Comparison of ENCODE assay signal across 2 cellular contexts in the genomic region with DNA sequence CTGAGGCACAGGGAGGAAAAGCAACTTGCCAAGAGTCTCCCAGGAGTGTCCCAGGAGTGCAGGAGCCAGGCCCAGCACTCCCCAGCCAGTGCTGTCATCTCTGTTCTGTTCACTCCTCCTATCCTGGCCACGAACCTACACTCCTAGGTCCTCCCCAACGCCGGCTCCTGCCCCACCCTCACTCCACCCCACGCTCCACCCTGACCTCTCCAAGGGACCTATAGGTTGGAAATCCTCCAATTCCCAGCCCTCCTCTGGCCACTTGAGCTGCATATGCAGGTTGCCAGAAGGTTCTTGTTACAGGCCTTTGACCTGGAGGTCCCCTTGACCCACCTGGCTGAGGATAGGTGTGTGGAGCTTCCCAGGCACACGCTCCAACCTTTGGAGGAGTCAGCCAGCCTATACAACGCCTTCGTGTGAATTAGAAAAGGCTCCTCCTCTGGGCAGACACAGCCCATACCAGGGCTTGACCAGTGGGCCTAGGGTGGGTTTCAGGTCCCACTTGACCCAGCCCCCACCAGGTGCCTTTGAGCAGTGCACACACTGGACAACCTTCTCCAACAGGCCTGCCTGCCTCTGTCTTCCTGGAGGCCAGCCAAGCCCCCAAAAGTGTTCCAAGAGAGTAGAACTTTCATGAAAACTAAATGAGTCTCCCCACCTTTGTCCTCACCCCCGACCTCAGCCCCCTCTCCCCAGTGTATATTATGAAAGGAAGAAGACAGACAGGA.
TF ChIP-seq lines count a peak whose summit lies in the region.

No MANE protein-coding gene starts in this region.

TF ChIP-seq in HEK293, 187 proteins besides CTCF, POLR2A, EP300 and RAD21:
- TF ChIP-seq KLF1 (tag by site-specific recombination; IDR thresholded peaks at IDR 0.05) (peak; percentile 95), ZNF133 (tag by site-specific recombination; IDR thresholded peaks at IDR 0.05) (no peak)
- TF ChIP-seq, protein P1, sequence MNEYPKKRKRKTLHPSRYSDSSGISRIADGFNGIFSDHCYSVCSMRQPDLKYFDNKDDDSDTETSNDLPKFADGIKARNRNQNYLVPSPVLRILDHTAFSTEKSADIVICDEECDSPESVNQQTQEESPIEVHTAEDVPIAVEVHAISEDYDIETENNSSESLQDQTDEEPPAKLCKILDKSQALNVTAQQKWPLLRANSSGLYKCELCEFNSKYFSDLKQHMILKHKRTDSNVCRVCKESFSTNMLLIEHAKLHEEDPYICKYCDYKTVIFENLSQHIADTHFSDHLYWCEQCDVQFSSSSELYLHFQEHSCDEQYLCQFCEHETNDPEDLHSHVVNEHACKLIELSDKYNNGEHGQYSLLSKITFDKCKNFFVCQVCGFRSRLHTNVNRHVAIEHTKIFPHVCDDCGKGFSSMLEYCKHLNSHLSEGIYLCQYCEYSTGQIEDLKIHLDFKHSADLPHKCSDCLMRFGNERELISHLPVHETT (tag by site-specific recombination; IDR thresholded peaks at IDR 0.05), result no peak

TF ChIP-seq in GM12878, 131 proteins besides CTCF, POLR2A, EP300 and RAD21:
- no peak for TF ChIP-seq IRF4 (IDR thresholded peaks at IDR 0.05; ENCODE audit: low read depth, low read length)
- no peak for TF ChIP-seq ASH2L (IDR thresholded peaks at IDR 0.05; ENCODE audit: borderline replicate concordance, low read depth)
- TF ChIP-seq EGR1 (IDR thresholded peaks at IDR 0.05; ENCODE audit: borderline replicate concordance in 1 of 2, low read depth in 2 of 2, low read length in 2 of 2), result no peak
- TF ChIP-seq CBFB (IDR thresholded peaks at IDR 0.05; ENCODE audit: low read depth), result no peak
- no peak for TF ChIP-seq NFIC (IDR thresholded peaks at IDR 0.05; ENCODE audit: low read depth, low read length)
- no peak for TF ChIP-seq ZNF217 (IDR thresholded peaks at IDR 0.05)
- TF ChIP-seq BMI1 (IDR thresholded peaks at IDR 0.05; ENCODE audit: borderline replicate concordance), result no peak
- TF ChIP-seq, protein P2, sequence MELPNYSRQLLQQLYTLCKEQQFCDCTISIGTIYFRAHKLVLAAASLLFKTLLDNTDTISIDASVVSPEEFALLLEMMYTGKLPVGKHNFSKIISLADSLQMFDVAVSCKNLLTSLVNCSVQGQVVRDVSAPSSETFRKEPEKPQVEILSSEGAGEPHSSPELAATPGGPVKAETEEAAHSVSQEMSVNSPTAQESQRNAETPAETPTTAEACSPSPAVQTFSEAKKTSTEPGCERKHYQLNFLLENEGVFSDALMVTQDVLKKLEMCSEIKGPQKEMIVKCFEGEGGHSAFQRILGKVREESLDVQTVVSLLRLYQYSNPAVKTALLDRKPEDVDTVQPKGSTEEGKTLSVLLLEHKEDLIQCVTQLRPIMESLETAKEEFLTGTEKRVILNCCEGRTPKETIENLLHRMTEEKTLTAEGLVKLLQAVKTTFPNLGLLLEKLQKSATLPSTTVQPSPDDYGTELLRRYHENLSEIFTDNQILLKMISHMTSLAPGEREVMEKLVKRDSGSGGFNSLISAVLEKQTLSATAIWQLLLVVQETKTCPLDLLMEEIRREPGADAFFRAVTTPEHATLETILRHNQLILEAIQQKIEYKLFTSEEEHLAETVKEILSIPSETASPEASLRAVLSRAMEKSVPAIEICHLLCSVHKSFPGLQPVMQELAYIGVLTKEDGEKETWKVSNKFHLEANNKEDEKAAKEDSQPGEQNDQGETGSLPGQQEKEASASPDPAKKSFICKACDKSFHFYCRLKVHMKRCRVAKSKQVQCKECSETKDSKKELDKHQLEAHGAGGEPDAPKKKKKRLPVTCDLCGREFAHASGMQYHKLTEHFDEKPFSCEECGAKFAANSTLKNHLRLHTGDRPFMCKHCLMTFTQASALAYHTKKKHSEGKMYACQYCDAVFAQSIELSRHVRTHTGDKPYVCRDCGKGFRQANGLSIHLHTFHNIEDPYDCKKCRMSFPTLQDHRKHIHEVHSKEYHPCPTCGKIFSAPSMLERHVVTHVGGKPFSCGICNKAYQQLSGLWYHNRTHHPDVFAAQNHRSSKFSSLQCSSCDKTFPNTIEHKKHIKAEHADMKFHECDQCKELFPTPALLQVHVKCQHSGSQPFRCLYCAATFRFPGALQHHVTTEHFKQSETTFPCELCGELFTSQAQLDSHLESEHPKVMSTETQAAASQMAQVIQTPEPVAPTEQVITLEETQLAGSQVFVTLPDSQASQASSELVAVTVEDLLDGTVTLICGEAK (IDR thresholded peaks at IDR 0.05; ENCODE audit: borderline replicate concordance), result no peak
- TF ChIP-seq, protein P3, sequence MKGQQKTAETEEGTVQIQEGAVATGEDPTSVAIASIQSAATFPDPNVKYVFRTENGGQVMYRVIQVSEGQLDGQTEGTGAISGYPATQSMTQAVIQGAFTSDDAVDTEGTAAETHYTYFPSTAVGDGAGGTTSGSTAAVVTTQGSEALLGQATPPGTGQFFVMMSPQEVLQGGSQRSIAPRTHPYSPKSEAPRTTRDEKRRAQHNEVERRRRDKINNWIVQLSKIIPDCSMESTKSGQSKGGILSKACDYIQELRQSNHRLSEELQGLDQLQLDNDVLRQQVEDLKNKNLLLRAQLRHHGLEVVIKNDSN (IDR thresholded peaks at IDR 0.05; ENCODE audit: borderline replicate concordance, extremely low read length, insufficient read depth, low read depth, low read length), result no peak
- TF ChIP-seq, protein P4, sequence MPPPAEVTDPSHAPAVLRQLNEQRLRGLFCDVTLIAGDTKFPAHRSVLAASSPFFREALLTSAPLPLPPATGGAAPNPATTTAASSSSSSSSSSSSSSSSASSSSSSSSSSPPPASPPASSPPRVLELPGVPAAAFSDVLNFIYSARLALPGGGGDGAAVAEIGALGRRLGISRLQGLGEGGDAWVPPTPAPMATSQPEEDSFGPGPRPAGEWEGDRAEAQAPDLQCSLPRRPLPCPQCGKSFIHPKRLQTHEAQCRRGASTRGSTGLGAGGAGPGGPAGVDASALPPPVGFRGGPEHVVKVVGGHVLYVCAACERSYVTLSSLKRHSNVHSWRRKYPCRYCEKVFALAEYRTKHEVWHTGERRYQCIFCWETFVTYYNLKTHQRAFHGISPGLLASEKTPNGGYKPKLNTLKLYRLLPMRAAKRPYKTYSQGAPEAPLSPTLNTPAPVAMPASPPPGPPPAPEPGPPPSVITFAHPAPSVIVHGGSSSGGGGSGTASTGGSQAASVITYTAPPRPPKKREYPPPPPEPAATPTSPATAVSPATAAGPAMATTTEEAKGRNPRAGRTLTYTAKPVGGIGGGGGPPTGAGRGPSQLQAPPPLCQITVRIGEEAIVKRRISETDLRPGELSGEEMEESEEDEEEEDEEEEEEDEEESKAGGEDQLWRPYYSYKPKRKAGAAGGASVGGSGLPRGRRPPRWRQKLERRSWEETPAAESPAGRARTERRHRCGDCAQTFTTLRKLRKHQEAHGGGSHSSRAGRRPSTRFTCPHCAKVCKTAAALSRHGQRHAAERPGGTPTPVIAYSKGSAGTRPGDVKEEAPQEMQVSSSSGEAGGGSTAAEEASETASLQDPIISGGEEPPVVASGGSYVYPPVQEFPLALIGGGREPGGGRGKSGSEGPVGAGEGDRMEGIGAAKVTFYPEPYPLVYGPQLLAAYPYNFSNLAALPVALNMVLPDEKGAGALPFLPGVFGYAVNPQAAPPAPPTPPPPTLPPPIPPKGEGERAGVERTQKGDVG (CRISPR knock-in tag; IDR thresholded peaks at IDR 0.05), result no peak
- no peak for TF ChIP-seq IKZF2 (IDR thresholded peaks at IDR 0.05)
- TF ChIP-seq CHD1 (IDR thresholded peaks at IDR 0.05; ENCODE audit: low read depth, low read length), result no peak
- TF ChIP-seq, protein P5, sequence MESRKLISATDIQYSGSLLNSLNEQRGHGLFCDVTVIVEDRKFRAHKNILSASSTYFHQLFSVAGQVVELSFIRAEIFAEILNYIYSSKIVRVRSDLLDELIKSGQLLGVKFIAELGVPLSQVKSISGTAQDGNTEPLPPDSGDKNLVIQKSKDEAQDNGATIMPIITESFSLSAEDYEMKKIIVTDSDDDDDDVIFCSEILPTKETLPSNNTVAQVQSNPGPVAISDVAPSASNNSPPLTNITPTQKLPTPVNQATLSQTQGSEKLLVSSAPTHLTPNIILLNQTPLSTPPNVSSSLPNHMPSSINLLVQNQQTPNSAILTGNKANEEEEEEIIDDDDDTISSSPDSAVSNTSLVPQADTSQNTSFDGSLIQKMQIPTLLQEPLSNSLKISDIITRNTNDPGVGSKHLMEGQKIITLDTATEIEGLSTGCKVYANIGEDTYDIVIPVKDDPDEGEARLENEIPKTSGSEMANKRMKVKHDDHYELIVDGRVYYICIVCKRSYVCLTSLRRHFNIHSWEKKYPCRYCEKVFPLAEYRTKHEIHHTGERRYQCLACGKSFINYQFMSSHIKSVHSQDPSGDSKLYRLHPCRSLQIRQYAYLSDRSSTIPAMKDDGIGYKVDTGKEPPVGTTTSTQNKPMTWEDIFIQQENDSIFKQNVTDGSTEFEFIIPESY (IDR thresholded peaks at IDR 0.05), result no peak
- no peak for TF ChIP-seq CHD2 (IDR thresholded peaks at IDR 0.05; ENCODE audit: borderline replicate concordance, low read depth, low read length)
- no peak for TF ChIP-seq RB1 (IDR thresholded peaks at IDR 0.05; ENCODE audit: borderline replicate concordance)
